Comparison of ENCODE assay signal across 22 cellular contexts in the genomic region with DNA sequence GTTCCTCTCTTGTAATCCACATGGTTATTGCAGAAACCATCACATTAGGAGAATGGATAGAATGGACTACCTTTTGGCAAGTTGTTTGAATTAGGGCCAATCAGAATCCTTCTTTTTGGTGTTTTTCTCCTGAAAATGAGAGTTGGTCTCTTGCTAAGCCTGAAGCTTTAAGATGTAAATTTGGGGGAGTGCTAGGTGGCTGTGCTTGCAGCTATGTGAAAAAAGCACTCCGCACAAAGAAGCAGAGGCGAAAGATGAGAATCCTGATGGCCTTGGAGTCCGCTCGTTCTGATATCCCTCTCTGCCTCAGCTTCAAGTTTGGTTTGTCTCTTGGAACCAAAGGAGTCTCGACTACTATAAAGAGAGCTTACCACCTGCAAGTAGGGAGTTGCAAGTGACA.
"Had no signal": no experiment of that assay in that cellular context is flagged by ENCODE, and none has a peak within 500 bp of the region (broad histone marks: within the 10 kb centered on the region; RNA-seq: fewer than 3 reads in every experiment).

No MANE protein-coding gene starts in this region.

- H3K9me3 ChIP-seq: colonic mucosa, right lobe of liver, uterus had no signal

- H3K36me3 ChIP-seq: colonic mucosa, right lobe of liver, transverse colon had no signal

- H3K4me3 ChIP-seq: colonic mucosa, gastroesophageal sphincter, right lobe of liver, skin epidermis, transverse colon, uterus had no signal

- H3K27ac Mint-ChIP-seq: activated CD4-positive, alpha-beta T cell treated with anti-CD3 and anti-CD28 coated beads for 36 hours; activated naive CD8-positive, alpha-beta T cell treated with anti-CD3 and anti-CD28 coated beads for 36 hours; activated T-helper 2 cell treated with anti-CD3 and anti-CD28 coated beads, Interferon-gamma antibody, Interleukin-2, Interleukin-4, amounts not matched to agents 10 μg/mL and 5 μg/mL and 100 μg/mL, durations not matched to agents 14 hours and 24 hours and 36 hours; naive B cell; stimulated activated memory B cell treated with anti-CD40 and anti-IgM and Interleukin-4, amounts not matched to agents 10 μg/mL and 1 μg/mL and 100 μg/mL, for 72 hours had no signal

- H3K27ac ChIP-seq: colonic mucosa, epithelial cell of prostate, gastroesophageal sphincter, right lobe of liver, skin epidermis, transverse colon, uterus had no signal

- H3K27me3 ChIP-seq: colonic mucosa, gastroesophageal sphincter, right lobe of liver, transverse colon, uterus had no signal

- ATAC-seq: activated CD4-positive, alpha-beta T cell treated with anti-CD3 and anti-CD28 coated beads for 36 hours; activated T-cell treated with anti-CD3 and anti-CD28 coated beads, Interleukin-2, amount 50 U/mL, for 4 hours; gastroesophageal sphincter; right lobe of liver; stimulated activated memory B cell treated with anti-CD40 and anti-IgM and Interleukin-4, amounts not matched to agents 10 μg/mL and 1 μg/mL and 100 μg/mL, for 72 hours had no signal

- H3K4me1 Mint-ChIP-seq: activated CD4-positive, alpha-beta T cell treated with anti-CD3 and anti-CD28 coated beads for 36 hours; activated naive CD8-positive, alpha-beta T cell treated with anti-CD3 and anti-CD28 coated beads for 36 hours; naive B cell; stimulated activated memory B cell treated with anti-CD40 and anti-IgM and Interleukin-4, amounts not matched to agents 10 μg/mL and 1 μg/mL and 100 μg/mL, for 72 hours had no signal

- DNase-seq: activated CD4-positive, alpha-beta T cell treated with anti-CD3 and anti-CD28 coated beads for 36 hours; activated CD4-positive, alpha-beta T cell treated with anti-CD3 and anti-CD28 coated beads, Interleukin-2, amount 50 U/mL, for 4 hours; activated CD8-positive, alpha-beta memory T cell treated with anti-CD3 and anti-CD28 coated beads for 24 hours; activated CD8-positive, alpha-beta memory T cell treated with anti-CD3 and anti-CD28 coated beads, Interleukin-2, amount 50 U/mL, for 4 hours; activated naive CD4-positive, alpha-beta T cell; activated naive CD8-positive, alpha-beta T cell treated with anti-CD3 and anti-CD28 coated beads for 36 hours; activated T-cell treated with anti-CD3 and anti-CD28 coated beads, Interleukin-2, amount 50 U/mL, for 4 hours; colonic mucosa; head of caudate nucleus; hypothalamus; naive B cell; occipital lobe; right lobe of liver; stimulated activated CD4-positive, alpha-beta T cell treated with anti-CD3 and anti-CD28 coated beads, Interleukin-1b, Interleukin-23, amount 100 ng/mL, for 48 hours; T-helper 9 cell; transverse colon; uterus had no signal

- H3K4me3 Mint-ChIP-seq: activated CD4-positive, alpha-beta T cell treated with anti-CD3 and anti-CD28 coated beads for 36 hours; activated naive CD8-positive, alpha-beta T cell treated with anti-CD3 and anti-CD28 coated beads for 36 hours; activated T-cell treated with anti-CD3 and anti-CD28 coated beads, Interleukin-2, amount 50 U/mL, for 4 hours; naive B cell; stimulated activated memory B cell treated with anti-CD40 and anti-IgM and Interleukin-4, amounts not matched to agents 10 μg/mL and 1 μg/mL and 100 μg/mL, for 72 hours had no signal

- H3K27me3 Mint-ChIP-seq: activated CD4-positive, alpha-beta T cell treated with anti-CD3 and anti-CD28 coated beads for 36 hours; activated naive CD8-positive, alpha-beta T cell treated with anti-CD3 and anti-CD28 coated beads for 36 hours; naive B cell; stimulated activated memory B cell treated with anti-CD40 and anti-IgM and Interleukin-4, amounts not matched to agents 10 μg/mL and 1 μg/mL and 100 μg/mL, for 72 hours had no signal

- H3K4me1 ChIP-seq: colonic mucosa, gastroesophageal sphincter, right lobe of liver, transverse colon, uterus had no signal
